In the genomic region with DNA sequence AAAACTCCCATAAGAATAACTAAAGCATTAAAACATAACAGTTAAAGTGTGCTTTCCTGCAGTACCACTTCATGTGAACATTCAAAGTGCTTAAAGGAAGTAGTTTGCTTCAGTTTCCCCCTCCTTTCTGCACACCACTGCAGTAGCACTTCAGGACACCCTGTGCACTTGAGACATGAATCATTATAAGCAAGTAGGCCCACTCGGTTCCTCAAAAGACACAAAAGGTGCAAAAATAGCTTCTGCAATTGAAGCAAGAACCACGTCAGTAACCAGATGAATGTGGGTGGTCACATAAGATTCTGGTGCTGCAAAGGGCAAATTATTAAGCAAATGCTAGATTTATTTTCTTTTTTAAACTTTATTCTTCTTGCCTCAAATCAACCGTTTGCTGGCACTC, we compare ENCODE assay signal across 8 cellular contexts.
DNase-seq lines count a peak whose midpoint lies in the region; ATAC-seq lines count a peak whose summit lies in the region.

No MANE protein-coding gene starts in this region.

- no peak overlapping the region for H3K18ac ChIP-seq in neuronal stem cell (ENCODE audit: low read length)

- H3K4me1 ChIP-seq in neuronal stem cell (ENCODE audit: control insufficient read depth in 2 of 2, insufficient read depth in 1 of 2, low read depth in 1 of 2, low read length in 2 of 2), result no peaks in the 10 kb centered on the region

- no peak overlapping the region for H2AK5ac ChIP-seq in neuronal stem cell (ENCODE audit: low read depth, low read length)

- H3K36me3 ChIP-seq in neuronal stem cell (replicated peaks in 1 of 2; ENCODE audit: control insufficient read depth in 2 of 2, insufficient read depth in 2 of 2, low read length in 2 of 2), result no peaks in the 10 kb centered on the region

- H3K9ac ChIP-seq in neuronal stem cell (ENCODE audit: low read depth, low read length, poor library complexity), result no peak overlapping the region

- H2BK5ac ChIP-seq in neuronal stem cell (ENCODE audit: low read length), result no peak overlapping the region

- ATAC-seq in GM18519 (IDR thresholded peaks at IDR 0.05; ENCODE audit: low FRiP score, unreplicated experiment) (peak; percentile 99), GM21447 (IDR thresholded peaks at IDR 0.05; ENCODE audit: unreplicated experiment) (peak; percentile 99), HG03521 (IDR thresholded peaks at IDR 0.05; ENCODE audit: unreplicated experiment) (peak; percentile 97)

- no peak overlapping the region for H2AFZ ChIP-seq in neuronal stem cell (ENCODE audit: low read length)

- no peak overlapping the region for H4K91ac ChIP-seq in neuronal stem cell (ENCODE audit: low read depth, low read length, poor library complexity)

- H3K23ac ChIP-seq in neuronal stem cell (ENCODE audit: low read depth, low read length, poor library complexity), result no peak overlapping the region

- DNase-seq in medulla oblongata (ENCODE audit: extremely low spot score) (peak; percentile 53), neuronal stem cell (ENCODE audit: low spot score) (no peak), NCI-H446 (lab: John Stamatoyannopoulos, UW) (no peak), COLO829 (ENCODE audit: low spot score) (no peak), inferior parietal cortex (ENCODE audit: extremely low spot score) (no peak)

- no peaks in the 10 kb centered on the region for H3K79me1 ChIP-seq in neuronal stem cell (ENCODE audit: low read depth, low read length)

- no peak overlapping the region for H2BK120ac ChIP-seq in neuronal stem cell (ENCODE audit: low read depth, low read length)

- no CpG with 5 or more reads among the region's 3 CpGs for WGBS in neuronal stem cell (ENCODE audit: extremely low coverage in 2 of 2, insufficient read length in 2 of 2, insufficient replicate concordance in 1 of 2), 2 donors

- no peak overlapping the region for H4K8ac ChIP-seq in neuronal stem cell (ENCODE audit: low read depth, low read length)

- no peak overlapping the region for H3K27ac ChIP-seq in neuronal stem cell (replicated peaks; ENCODE audit: low read length)

- H3K14ac ChIP-seq in neuronal stem cell (ENCODE audit: low read length), result no peak overlapping the region

- H3K4ac ChIP-seq in neuronal stem cell (ENCODE audit: low read length), result no peak overlapping the region

- no peaks in the 10 kb centered on the region for H3K27me3 ChIP-seq in neuronal stem cell (ENCODE audit: control insufficient read depth in 3 of 3, insufficient read depth in 3 of 3, low read depth in 1 of 3, low read length in 3 of 3)

- H3K4me2 ChIP-seq in neuronal stem cell (ENCODE audit: insufficient read depth, low read length, poor library complexity, severe bottlenecking), result no peak overlapping the region

- no peaks in the 10 kb centered on the region for H3K9me3 ChIP-seq in neuronal stem cell (replicated peaks in 1 of 2; ENCODE audit: control insufficient read depth in 2 of 2, insufficient read depth in 1 of 2, low read depth in 1 of 2, low read length in 2 of 2)

- no peak overlapping the region for H2BK12ac ChIP-seq in neuronal stem cell (ENCODE audit: low read length)

- H3K4me3 ChIP-seq in neuronal stem cell (ENCODE audit: low read length in 2 of 2), result no peak overlapping the region

- no peak overlapping the region for H2BK15ac ChIP-seq in neuronal stem cell (ENCODE audit: low read length)
